ENCODE assay signal across 1 cellular context in genomic region chr17:81549826-81550225, GRCh38.
TF ChIP-seq lines count a peak whose summit lies in the region.

No MANE protein-coding gene starts in this region.

TF ChIP-seq in HepG2, 621 proteins besides CTCF, POLR2A, EP300 and RAD21:
- TF ChIP-seq SRY (CRISPR knock-in tag; IDR thresholded peaks at IDR 0.05) (no peak), ZNF12 (CRISPR knock-in tag; IDR thresholded peaks at IDR 0.05) (peak; percentile 74)
TF ChIP-seq in HepG2: peak in this region for 1.
